Comparison of ENCODE assay signal across 24 cellular contexts in genomic region chr9:20243866-20244647, GRCh38.
DNase-seq lines count a peak whose midpoint lies in the region; ATAC-seq, FAIRE-seq and TF ChIP-seq lines count a peak whose summit lies in the region.
"Had no signal": no experiment of that assay in that cellular context is flagged by ENCODE, and none has a peak within 500 bp of the region (broad histone marks: within the 10 kb centered on the region; RNA-seq: fewer than 3 reads in every experiment).

No MANE protein-coding gene starts in this region.

- no peak overlapping the region for H3K4me3 ChIP-seq in testis
- no peak overlapping the region for H3K4me3 ChIP-seq in dorsolateral prefrontal cortex
- H3K4me3 ChIP-seq: lung had no signal

- no peaks in the 10 kb centered on the region for H3K27me3 Mint-ChIP-seq in activated naive CD8-positive, alpha-beta T cell treated with anti-CD3 and anti-CD28 coated beads, Interleukin-2, amount 10 ng/mL, durations not matched to agents 7 days and 5 days
- H3K27me3 Mint-ChIP-seq in neural crest cell (ENCODE audit: low read depth) = no peaks in the 10 kb centered on the region

- H3K36me3 ChIP-seq in testis (ENCODE audit: low read depth, missing control alignments) = no peaks in the 10 kb centered on the region
- H3K36me3 ChIP-seq: brain microvascular endothelial cell had no signal

- H3K27ac ChIP-seq in testis (no peak overlapping the region), dorsolateral prefrontal cortex (no peak overlapping the region)
- H3K27ac ChIP-seq: brain microvascular endothelial cell had no signal

- POLR2A ChIA-PET in activated naive CD8-positive, alpha-beta T cell treated with anti-CD3 and anti-CD28 coated beads, Interleukin-2, amount 10 ng/mL, durations not matched to agents 7 days and 5 days (lab: Charles Lee) = interaction anchor here (1.4 to 3.0 kb wide), 4 partner anchors 11 to 378 kb away, joined by 4 to 37 read pairs (median 22); partner anchors contain the start of gene MLLT3

- TF ChIP-seq POLR2A in testis (IDR thresholded peaks at IDR 0.05) = no peak

- ATAC-seq in activated naive CD8-positive, alpha-beta T cell treated with anti-CD3 and anti-CD28 coated beads, Interleukin-2, amount 10 ng/mL, durations not matched to agents 7 days and 5 days (ENCODE audit: low read depth) = no peak
- ATAC-seq: Right ventricle myocardium inferior had no signal

- no peak for FAIRE-seq in GM19239 (lab: Jason Lieb, UNC)
- FAIRE-seq: A204.1, GM18507, kidney had no signal

- intact Hi-C loops in testis (cut with DNase I; ENCODE audit: low total_unique reads) = no loop called here
- intact Hi-C loops in dorsolateral prefrontal cortex (cut with DNase I) = no loop called here

- H3K9me3 ChIP-seq in testis = no peaks in the 10 kb centered on the region

- H3K4me3 Mint-ChIP-seq in activated naive CD8-positive, alpha-beta T cell treated with anti-CD3 and anti-CD28 coated beads, Interleukin-2, amount 10 ng/mL, durations not matched to agents 7 days and 5 days = peak overlapping the region; percentile 58
- no peak overlapping the region for H3K4me3 Mint-ChIP-seq in neural crest cell
- H3K4me3 Mint-ChIP-seq: B cell had no signal

- 62 to 69% methylated on average over 12 of the region's 12 CpGs for WGBS in testis, 2 donors

- peaks cover 13% of the 10 kb centered on the region for H3K9me3 Mint-ChIP-seq in activated naive CD8-positive, alpha-beta T cell treated with anti-CD3 and anti-CD28 coated beads, Interleukin-2, amount 10 ng/mL, durations not matched to agents 7 days and 5 days
- H3K9me3 Mint-ChIP-seq in neural crest cell = peaks cover 3% of the 10 kb centered on the region

- H3K27me3 ChIP-seq in testis (no peaks in the 10 kb centered on the region), dorsolateral prefrontal cortex (peaks cover 0 to 17% (median 0%) of the 10 kb centered on the region in 45 donors)
- H3K27me3 ChIP-seq: brain microvascular endothelial cell had no signal

- no peak for TF ChIP-seq CTCF in neural crest cell (conservative IDR thresholded peaks at IDR 0.05)
- no peak for TF ChIP-seq CTCF in testis (IDR thresholded peaks at IDR 0.05)
- no peak for TF ChIP-seq CTCF in dorsolateral prefrontal cortex (IDR thresholded peaks at IDR 0.05 in 54 of 56, conservative IDR thresholded peaks at IDR 0.05 in 2 of 56; ENCODE audit: low read depth in 1 of 56, partially characterized antibody in 56 of 56)

- H3K4me1 Mint-ChIP-seq in activated naive CD8-positive, alpha-beta T cell treated with anti-CD3 and anti-CD28 coated beads, Interleukin-2, amount 10 ng/mL, durations not matched to agents 7 days and 5 days = peaks cover 72% of the 10 kb centered on the region
- H3K4me1 Mint-ChIP-seq in neural crest cell = peaks cover 14% of the 10 kb centered on the region

- H3K4me1 ChIP-seq in testis = no peaks in the 10 kb centered on the region

- peaks cover 54% of the 10 kb centered on the region for H3K36me3 Mint-ChIP-seq in activated naive CD8-positive, alpha-beta T cell treated with anti-CD3 and anti-CD28 coated beads, Interleukin-2, amount 10 ng/mL, durations not matched to agents 7 days and 5 days
- H3K36me3 Mint-ChIP-seq in neural crest cell (ENCODE audit: low read depth) = peaks cover 2% of the 10 kb centered on the region

- peak overlapping the region; percentile 80 for H3K27ac Mint-ChIP-seq in activated naive CD8-positive, alpha-beta T cell treated with anti-CD3 and anti-CD28 coated beads, Interleukin-2, amount 10 ng/mL, durations not matched to agents 7 days and 5 days
- peak overlapping the region; percentile 84 for H3K27ac Mint-ChIP-seq in neural crest cell (ENCODE audit: unreplicated experiment)
- H3K27ac Mint-ChIP-seq: activated T-helper 1 cell treated with anti-CD3 and anti-CD28 coated beads, Interleukin-12 subunit alpha, Interleukin-12 subunit beta, Interleukin-2, Interleukin-4 antibody, amounts not matched to agents 30 ng/mL and 10 ng/mL and 1 ng/mL, durations not matched to agents 14 hours and 24 hours and 36 hours; B cell had no signal

- DNase-seq in NCI-H748 (lab: John Stamatoyannopoulos, UW; ENCODE audit: unreplicated experiment) (peak; percentile 37), NCI-H748 treated with DMSO at 0.1 percent for 48 hours (lab: John Stamatoyannopoulos, UW) (no peak), NCI-H69 (lab: John Stamatoyannopoulos, UW) (peak; percentile 34), neural crest cell (ENCODE audit: low read depth, low spot score) (no peak), testis (no peak), GM19239 (ENCODE audit: insufficient read length, low spot score) (no peak), dorsolateral prefrontal cortex (no peak)
- no peak for DNase-seq in activated naive CD8-positive, alpha-beta T cell treated with anti-CD3 and anti-CD28 coated beads, Interleukin-2, amount 10 ng/mL, durations not matched to agents 7 days and 5 days
- DNase-seq: brain microvascular endothelial cell; effector memory CD4-positive, alpha-beta T cell; foreskin melanocyte; H7; hypothalamus; IMR-90; kidney; NCI-H1417; NCI-H526 treated with DMSO at 0.1 percent for 48 hours; stimulated activated CD4-positive, alpha-beta T cell treated with anti-CD3 and anti-CD28 coated beads, Interleukin-12 subunit alpha, Interleukin-12 subunit beta, amount 100 ng/mL, for 4 hours had no signal

Comparison
In these comparisons a context has a peak if more than half of its experiments do, and no peak if none do; other contexts are left out.
1. DNase-seq: peak in NCI-H748 (single experiment) and NCI-H69 (single experiment); none in NCI-H748 treated with DMSO at 0.1 percent for 48 hours (single experiment), activated naive CD8-positive, alpha-beta T cell treated with anti-CD3 and anti-CD28 coated beads, Interleukin-2, amount 10 ng/mL, durations not matched to agents 7 days and 5 days (single experiment), neural crest cell (single experiment), testis (single experiment), GM19239 (single experiment) and dorsolateral prefrontal cortex (0 of 10).